21 cellular contexts compared by ENCODE assay signal in the genomic region with DNA sequence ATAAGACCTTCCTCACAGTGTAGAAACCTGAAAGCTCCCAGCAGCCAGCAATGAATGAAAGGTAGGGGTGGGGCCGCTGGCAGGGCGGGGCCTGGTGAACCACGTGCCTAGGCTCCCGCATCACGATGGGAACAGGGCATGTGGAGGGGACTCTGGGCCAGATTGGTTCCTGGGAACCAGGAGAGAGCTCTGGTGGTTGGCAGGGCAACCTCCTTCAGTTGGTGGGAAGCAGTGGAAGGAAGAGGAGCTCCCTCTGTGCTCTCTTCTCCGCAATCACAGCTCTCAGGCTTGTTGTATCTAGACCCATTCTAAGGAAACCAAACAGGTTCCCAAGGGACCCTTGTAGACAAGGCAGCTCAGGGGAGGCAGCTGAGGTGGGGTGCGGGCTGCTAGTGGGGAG. TPM values are rescaled to one million over a fixed set of nuclear protein-coding genes. Genes with fewer than 3 reads are reported as not detected.
A peak's percentile ranks its signal among the peaks of the same experiment; 100 is the strongest.
DNase-seq lines count a peak whose midpoint lies in the region; ATAC-seq and TF ChIP-seq lines count a peak whose summit lies in the region.
"Had no signal": no experiment of that assay in that cellular context is flagged by ENCODE, and none has a peak within 500 bp of the region (broad histone marks: within the 10 kb centered on the region; RNA-seq: fewer than 3 reads in every experiment).

No MANE protein-coding gene starts in this region.

- intact Hi-C loops in OCI-LY7 (cut with micrococcal nuclease; ENCODE audit: unreplicated experiment) = no loop called here

- H3K4me3 ChIP-seq in BLaER1 (no peak overlapping the region), OCI-LY7 (ENCODE audit: low read depth, low read length, poor library complexity, severe bottlenecking) (peak overlapping the region; percentile 12), endodermal cell (ENCODE audit: low read length) (no peak overlapping the region)
- H3K4me3 ChIP-seq: A549, cardiac muscle cell had no signal

- POLR2A ChIA-PET in OCI-LY7 (lab: Charles Lee) = interaction anchor here (0.7 to 0.9 kb wide), 2 partner anchors 13 to 16 kb away, joined by 3 to 4 read pairs; no protein-coding TSS in a partner anchor

- CTCF ChIA-PET in OCI-LY7 (lab: Charles Lee; ENCODE audit: unreplicated experiment) = no interaction called here

- H3K4me2 ChIP-seq in BLaER1 = peak overlapping the region; percentile 61
- peak overlapping the region; percentile 53 for H3K4me2 ChIP-seq in OCI-LY7 (ENCODE audit: low read length)
- H3K4me2 ChIP-seq: A549 had no signal

- H3K36me3 Mint-ChIP-seq in endodermal cell (ENCODE audit: low read depth) = peaks cover 15% of the 10 kb centered on the region

- peaks cover 100% of the 10 kb centered on the region for H3K79me2 ChIP-seq in OCI-LY7 (ENCODE audit: insufficient read depth, low read depth, low read length)

- H3K36me3 ChIP-seq in BLaER1 (peaks cover 88% of the 10 kb centered on the region), OCI-LY7 (ENCODE audit: insufficient read depth, low read length) (peaks cover 99% of the 10 kb centered on the region), endodermal cell (ENCODE audit: control insufficient read depth, insufficient read depth, low read length) (peaks cover 28% of the 10 kb centered on the region)

- H3K9me2 ChIP-seq in OCI-LY7 (ENCODE audit: insufficient read depth, low read length) = no peaks in the 10 kb centered on the region

- WGBS in endodermal cell (ENCODE audit: insufficient coverage in 1 of 2, insufficient read length in 1 of 2), 2 experiments = 87 to 96% methylated on average over 5 to 7 of the region's 7 CpGs

- no peak overlapping the region for H3K27ac Mint-ChIP-seq in endodermal cell
- H3K27ac Mint-ChIP-seq: CD4-positive, CD25-positive, alpha-beta regulatory T cell had no signal

- peaks cover 82% of the 10 kb centered on the region for H3K4me1 ChIP-seq in BLaER1
- H3K4me1 ChIP-seq in OCI-LY7 (ENCODE audit: insufficient read depth, low read length, poor library complexity, severe bottlenecking) = peaks cover 87% of the 10 kb centered on the region
- peaks cover 3% of the 10 kb centered on the region for H3K4me1 ChIP-seq in endodermal cell (ENCODE audit: control insufficient read depth, insufficient read depth, low read length)

- H3K4me3 Mint-ChIP-seq in endodermal cell = no peak overlapping the region
- H3K4me3 Mint-ChIP-seq: CD4-positive, CD25-positive, alpha-beta regulatory T cell; naive thymus-derived CD8-positive, alpha-beta T cell had no signal

- H3K9me3 Mint-ChIP-seq in endodermal cell = no peaks in the 10 kb centered on the region
- H3K9me3 Mint-ChIP-seq: CD4-positive, CD25-positive, alpha-beta regulatory T cell; naive thymus-derived CD8-positive, alpha-beta T cell had no signal

- H3K9me3 ChIP-seq in BLaER1 = no peaks in the 10 kb centered on the region
- H3K9me3 ChIP-seq in OCI-LY7 (ENCODE audit: low read length) = no peaks in the 10 kb centered on the region
- H3K9me3 ChIP-seq in endodermal cell (ENCODE audit: control insufficient read depth, low read length) = no peaks in the 10 kb centered on the region
- H3K9me3 ChIP-seq: A549 had no signal

- H3K9ac ChIP-seq in BLaER1 (no peak overlapping the region; the same call in 1 of the 2 replicates), endodermal cell (ENCODE audit: extremely low read depth, low read length, poor library complexity, severe bottlenecking) (no peak overlapping the region)

- TF ChIP-seq POLR2A in erythroblast (IDR thresholded peaks at IDR 0.05; ENCODE audit: low read length) = no peak

- BruUV-seq in OCI-LY7 (replicated peaks; lab: Mats Ljungman, UMichigan) = no TSS peak

- H3K27me3 Mint-ChIP-seq in endodermal cell (ENCODE audit: insufficient read depth) = no peaks in the 10 kb centered on the region
- H3K27me3 Mint-ChIP-seq: CD4-positive, CD25-positive, alpha-beta regulatory T cell; naive thymus-derived CD8-positive, alpha-beta T cell had no signal

- H2AFZ ChIP-seq in OCI-LY7 (ENCODE audit: low read length) = no peak overlapping the region

- peaks cover 100% of the 10 kb centered on the region for H4K20me1 ChIP-seq in BLaER1
- peaks cover 79% of the 10 kb centered on the region for H4K20me1 ChIP-seq in OCI-LY7 (ENCODE audit: insufficient read depth, low read length)

- no peaks in the 10 kb centered on the region for H3K27me3 ChIP-seq in BLaER1
- no peaks in the 10 kb centered on the region for H3K27me3 ChIP-seq in endodermal cell (ENCODE audit: control insufficient read depth, insufficient read depth, low read length, poor library complexity, severe bottlenecking)
- H3K27me3 ChIP-seq: cardiac muscle cell had no signal

- peaks cover 28% of the 10 kb centered on the region for H3K4me1 Mint-ChIP-seq in endodermal cell

- ATAC-seq in HG02759 (IDR thresholded peaks at IDR 0.05; ENCODE audit: unreplicated experiment) = no peak
- ATAC-seq in HG03280 (IDR thresholded peaks at IDR 0.05; ENCODE audit: unreplicated experiment) = no peak
- ATAC-seq: A549; naive thymus-derived CD8-positive, alpha-beta T cell had no signal

- DNase-seq in OCI-LY7 (ENCODE audit: low spot score) = peak; percentile 35
- peak; percentile 71 for DNase-seq in endodermal cell
- peak in 35 of 56 donors; percentile 4 to 80 (median 37) for DNase-seq in nucleus accumbens (lab: John Stamatoyannopoulos, UW)
- no peak for DNase-seq in erythroblast (lab: John Stamatoyannopoulos, UW)
- DNase-seq in NCI-H2081 treated with DMSO at 0.1 percent for 48 hours (lab: John Stamatoyannopoulos, UW) = no peak
- DNase-seq: activated CD4-positive, alpha-beta T cell treated with anti-CD3 and anti-CD28 coated beads, Interleukin-2, amount 50 U/mL, for 1 hour; activated CD8-positive, alpha-beta memory T cell treated with anti-CD3 and anti-CD28 coated beads, Interleukin-2, amount 50 U/mL, for 4 hours; activated gamma-delta T cell treated with Interleukin-2 at 50 U/mL for 16 hours; amniotic stem cell; CD4-positive, CD25-positive, alpha-beta regulatory T cell; DMS153; glutamatergic neuron; naive thymus-derived CD8-positive, alpha-beta T cell; NCI-H1105 treated with DMSO at 0.1 percent for 48 hours; NCI-H510A treated with DMSO at 0.1 percent for 48 hours; stimulated activated CD4-positive, alpha-beta T cell treated with anti-CD3 and anti-CD28 coated beads, Interleukin-2, amount 100 ng/mL, for 24 hours had no signal

- no peak overlapping the region for H3K27ac ChIP-seq in BLaER1
- H3K27ac ChIP-seq in OCI-LY7 (ENCODE audit: low read depth, low read length, poor library complexity, severe bottlenecking) = no peak overlapping the region
- no peak overlapping the region for H3K27ac ChIP-seq in endodermal cell (ENCODE audit: low read depth, low read length)
- H3K27ac ChIP-seq: A549, cardiac muscle cell had no signal

- no peak for TF ChIP-seq CTCF in OCI-LY7 (conservative IDR thresholded peaks at IDR 0.05; ENCODE audit: low read length)
- no peak for TF ChIP-seq CTCF in endodermal cell (conservative IDR thresholded peaks at IDR 0.05)

RNA-seq across cellular contexts. Expression of gene GGA2, which starts 10.5 kb away (rescaled TPM):
- 213 and 256 TPM in 2 replicates for total RNA-seq in OCI-LY7 (2014; rRNA removed; shearing (Covaris generic))
- total RNA-seq in OCI-LY7 (2022) (580 and 590 TPM in 2 replicates), endodermal cell (100 to 1,000 TPM in 1 of 2 donors, 10 to 100 TPM in 1; 99.4 to 116 TPM)
- polyA plus RNA-seq in endodermal cell (2013, experiment 1 of 2) = 72.5 TPM
- polyA plus RNA-seq in endodermal cell (2013, experiment 2 of 2) = 57.7 TPM

RNA-seq across cellular contexts. Expression of gene COG7, which starts 46.8 kb away (rescaled TPM):
- total RNA-seq in OCI-LY7 (2014; rRNA removed; shearing (Covaris generic)) = 11.1 and 11.4 TPM in 2 replicates
- total RNA-seq in OCI-LY7 (2022) (21.0 TPM in 2 replicates), endodermal cell (10 to 100 TPM; 19.9 to 31.3 TPM)
- 26.4 TPM for polyA plus RNA-seq in endodermal cell (2013, experiment 1 of 2)
- 20.0 TPM for polyA plus RNA-seq in endodermal cell (2013, experiment 2 of 2)

RNA-seq across cellular contexts. Expression of gene EARS2, which starts 57.3 kb away (rescaled TPM):
- 32.3 and 42.1 TPM in 2 replicates for total RNA-seq in OCI-LY7 (2014; rRNA removed; shearing (Covaris generic))
- total RNA-seq in OCI-LY7 (2022) (27.8 and 38.5 TPM in 2 replicates), endodermal cell (10 to 100 TPM; 32.0 to 36.1 TPM)
- polyA plus RNA-seq in endodermal cell (2013, experiment 1 of 2) = 29.1 TPM
- 21.1 TPM for polyA plus RNA-seq in endodermal cell (2013, experiment 2 of 2)

RNA-seq across cellular contexts. Expression of gene UBFD1, which starts 57.7 kb away (rescaled TPM):
- total RNA-seq in OCI-LY7 (2014; rRNA removed; shearing (Covaris generic)) = 39.1 and 42.4 TPM in 2 replicates
- 62.8 and 67.1 TPM in 2 replicates for total RNA-seq in OCI-LY7 (2022)
- 100 to 1,000 TPM; 105 to 113 TPM for total RNA-seq in endodermal cell
- 59.4 TPM for polyA plus RNA-seq in endodermal cell (2013, experiment 1 of 2)
- 54.8 TPM for polyA plus RNA-seq in endodermal cell (2013, experiment 2 of 2)

Comparison
In these comparisons a context has a peak if more than half of its experiments do, and no peak if none do; other contexts are left out.
1. DNase-seq: peak in OCI-LY7 (single experiment), endodermal cell (single experiment) and nucleus accumbens (35 of 56); none in erythroblast (0 of 2) and NCI-H2081 treated with DMSO at 0.1 percent for 48 hours (single experiment).